In the genomic region with DNA sequence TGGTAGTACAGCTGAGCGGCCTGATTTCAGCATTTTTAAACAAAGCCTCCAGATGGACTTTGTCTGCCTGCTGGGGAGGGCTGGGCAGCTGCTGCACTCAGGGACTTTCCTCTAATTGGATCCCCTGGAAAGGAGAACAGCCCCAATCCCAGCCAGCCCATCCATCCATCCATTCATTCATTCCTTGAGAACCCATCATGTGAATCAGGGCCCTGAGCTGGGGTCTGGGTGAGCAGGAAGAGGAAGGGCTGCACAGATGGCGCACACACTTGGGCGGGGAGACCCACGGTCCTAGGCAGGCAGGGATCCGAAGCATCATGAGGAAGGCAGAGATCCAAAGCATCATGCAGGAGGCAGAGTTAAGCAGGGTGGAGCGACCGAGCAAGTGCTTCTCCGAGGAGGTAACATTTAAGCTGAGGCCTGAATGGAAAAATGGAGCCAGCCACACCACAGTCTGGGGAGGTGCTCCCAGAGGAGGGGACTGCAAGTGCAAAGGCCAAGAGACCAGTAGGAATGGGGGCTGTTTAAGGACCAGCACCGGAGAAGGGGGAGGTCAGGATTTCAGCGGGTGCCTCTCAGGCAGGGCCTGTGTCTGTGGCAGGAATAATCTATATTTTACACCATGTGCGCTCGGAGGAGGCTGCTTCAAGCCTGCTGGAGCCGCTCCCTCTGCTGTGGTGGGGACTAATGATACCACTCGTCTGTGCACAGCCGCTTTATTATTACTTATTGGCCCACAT, we compare ENCODE assay signal across 10 cellular contexts. TPM values are rescaled to one million over a fixed set of nuclear protein-coding genes. Genes with fewer than 3 reads are reported as not detected.
DNase-seq lines count a peak whose midpoint lies in the region; ATAC-seq and TF ChIP-seq lines count a peak whose summit lies in the region.
"Had no signal": no experiment of that assay in that cellular context is flagged by ENCODE, and none has a peak within 500 bp of the region (broad histone marks: within the 10 kb centered on the region; RNA-seq: fewer than 3 reads in every experiment).

No MANE protein-coding gene starts in this region.

- H3K36me3 ChIP-seq in endodermal cell (ENCODE audit: control insufficient read depth, insufficient read depth, low read length) (no peaks in the 10 kb centered on the region), osteoblast (ENCODE audit: insufficient read depth, low read length) (no peaks in the 10 kb centered on the region)

- H3K27me3 ChIP-seq in endodermal cell (ENCODE audit: control insufficient read depth, insufficient read depth, low read length, poor library complexity, severe bottlenecking): no peaks in the 10 kb centered on the region
- peaks cover 14% of the 10 kb centered on the region for H3K27me3 ChIP-seq in osteoblast (ENCODE audit: insufficient read depth, low read length)

- H3K36me3 Mint-ChIP-seq in endodermal cell (ENCODE audit: low read depth): no peaks in the 10 kb centered on the region

- in situ Hi-C loops in G401 (cut with HindIII; ENCODE audit: low sequenced_read_pairs) (no loop called here), ACHN (cut with HindIII; ENCODE audit: low pct_ligation_motif_present, low pct_unique_long_range_greater_than_20kb, low sequenced_read_pairs) (no loop called here)

- 92 to 94% methylated on average over 12 to 15 of the region's 15 CpGs for WGBS in endodermal cell (ENCODE audit: insufficient coverage in 1 of 2, insufficient read length in 1 of 2), 2 experiments

- DNase-seq in G401 (ENCODE audit: low spot score) (peak; percentile 29), NCI-H69 (lab: John Stamatoyannopoulos, UW) (peak; percentile 77), endodermal cell (no peak), osteoblast (ENCODE audit: insufficient read length, low spot score, missing footprints) (peak; percentile 48), ACHN (no peak)

- H3K4me1 ChIP-seq in endodermal cell (ENCODE audit: control insufficient read depth, insufficient read depth, low read length) (no peaks in the 10 kb centered on the region), osteoblast (ENCODE audit: insufficient read depth, low read length) (peaks cover 5% of the 10 kb centered on the region)
- H3K4me1 ChIP-seq: foreskin keratinocyte, parathyroid adenoma had no signal

- peaks cover 14% of the 10 kb centered on the region for H3K27me3 Mint-ChIP-seq in endodermal cell (ENCODE audit: insufficient read depth)

- ATAC-seq in HG03469 (IDR thresholded peaks at IDR 0.05; ENCODE audit: unreplicated experiment) (no peak), GM21825 (IDR thresholded peaks at IDR 0.05; ENCODE audit: unreplicated experiment) (no peak)

- H3K9me3 ChIP-seq in endodermal cell (ENCODE audit: control insufficient read depth, low read length): no peaks in the 10 kb centered on the region
- H3K9me3 ChIP-seq in osteoblast (ENCODE audit: low read depth, low read length): no peaks in the 10 kb centered on the region

- H3K27ac ChIP-seq in endodermal cell (ENCODE audit: low read depth, low read length) (peak overlapping the region; percentile 94), osteoblast (ENCODE audit: low read depth, low read length) (no peak overlapping the region)
- H3K27ac ChIP-seq: epithelial cell of prostate, foreskin keratinocyte, parathyroid adenoma had no signal

- H3K4me3 ChIP-seq in endodermal cell (ENCODE audit: low read length) (no peak overlapping the region), osteoblast (ENCODE audit: insufficient read depth, low read length) (no peak overlapping the region)

- H4K20me1 ChIP-seq in osteoblast (ENCODE audit: insufficient read depth, low read length): no peaks in the 10 kb centered on the region

- TF ChIP-seq CTCF in endodermal cell (conservative IDR thresholded peaks at IDR 0.05) (no peak), osteoblast (IDR thresholded peaks at IDR 0.05; ENCODE audit: extremely low read depth, low read depth, low read length) (no peak)

- H3K79me2 ChIP-seq in osteoblast (ENCODE audit: insufficient read depth, low read length): no peaks in the 10 kb centered on the region
- H3K79me2 ChIP-seq: parathyroid adenoma had no signal

- no peak overlapping the region for H3K4me2 ChIP-seq in osteoblast (ENCODE audit: insufficient read depth, low read length)

- peaks cover 10% of the 10 kb centered on the region for H3K4me1 Mint-ChIP-seq in endodermal cell

- H3K9me3 Mint-ChIP-seq in endodermal cell: no peaks in the 10 kb centered on the region

- no peak overlapping the region for H2AFZ ChIP-seq in osteoblast (ENCODE audit: low read length)
- H2AFZ ChIP-seq: parathyroid adenoma had no signal

- H3K27ac Mint-ChIP-seq in endodermal cell: no peak overlapping the region

- no peak overlapping the region for H3K9ac ChIP-seq in endodermal cell (ENCODE audit: extremely low read depth, low read length, poor library complexity, severe bottlenecking)
- H3K9ac ChIP-seq: parathyroid adenoma had no signal

- H3K4me3 Mint-ChIP-seq in endodermal cell: no peak overlapping the region

RNA-seq across cellular contexts. Expression of a gene that starts 45.6 kb away (rescaled TPM):
- 38.3 and 42.3 TPM in 2 replicates for total RNA-seq in G401 (2014; rRNA removed; shearing (Covaris generic))
- total RNA-seq in endodermal cell (10 to 100 TPM; 22.9 TPM), osteoblast (29.5 and 30.4 TPM in 2 replicates)
- polyA plus RNA-seq in endodermal cell (2013, experiment 1 of 2): 18.2 TPM
- 15.9 TPM for polyA plus RNA-seq in endodermal cell (2013, experiment 2 of 2)

RNA-seq across cellular contexts. Expression of a gene that starts 53.2 kb away (rescaled TPM):
- total RNA-seq in G401 (2014; rRNA removed; shearing (Covaris generic)): 257 and 300 TPM in 2 replicates
- total RNA-seq in endodermal cell: 10 to 100 TPM; 91.5 to 95.9 TPM
- polyA plus RNA-seq in endodermal cell (2013, experiment 1 of 2): 106 TPM
- 92.1 TPM for polyA plus RNA-seq in endodermal cell (2013, experiment 2 of 2)
- total RNA-seq in osteoblast: 14.5 and 15.3 TPM in 2 replicates

Comparison
In these comparisons a context has a peak if more than half of its experiments do, and no peak if none do; other contexts are left out.
1. DNase-seq: peak in G401 (single experiment), NCI-H69 (single experiment) and osteoblast (single experiment); none in endodermal cell (single experiment) and ACHN (single experiment).